Comparison of ENCODE assay signal across 1 cellular context in genomic region chr7:37352251-37352650, GRCh38.
TF ChIP-seq lines count a peak whose summit lies in the region.

No MANE protein-coding gene starts in this region.

TF ChIP-seq in GM12878, 131 proteins besides CTCF, POLR2A, EP300 and RAD21 (continued from another document):
- no peak for TF ChIP-seq BCLAF1 (IDR thresholded peaks at IDR 0.05)
- no peak for TF ChIP-seq NBN (IDR thresholded peaks at IDR 0.05)
- no peak for TF ChIP-seq ZNF217 (IDR thresholded peaks at IDR 0.05)
- TF ChIP-seq ETV6 (conservative IDR thresholded peaks at IDR 0.05 in 1 of 2, IDR thresholded peaks at IDR 0.05 in 1 of 2; ENCODE audit: borderline replicate concordance in 1 of 2, low read depth in 1 of 2) = no peak
- TF ChIP-seq CEBPB (IDR thresholded peaks at IDR 0.05; ENCODE audit: borderline replicate concordance in 1 of 2, low read depth in 2 of 2, low read length in 2 of 2) = no peak
- TF ChIP-seq ZBTB11 (CRISPR knock-in tag; IDR thresholded peaks at IDR 0.05) = no peak
- TF ChIP-seq CHD2 (IDR thresholded peaks at IDR 0.05; ENCODE audit: borderline replicate concordance, low read depth, low read length) = no peak
- no peak for TF ChIP-seq GATAD2B (conservative IDR thresholded peaks at IDR 0.05; ENCODE audit: low read depth)
- no peak for TF ChIP-seq CREM (IDR thresholded peaks at IDR 0.05; ENCODE audit: low read depth)
TF ChIP-seq in GM12878: peak in this region for 0.
